ENCODE assay signal across 1 cellular context in the genomic region with DNA sequence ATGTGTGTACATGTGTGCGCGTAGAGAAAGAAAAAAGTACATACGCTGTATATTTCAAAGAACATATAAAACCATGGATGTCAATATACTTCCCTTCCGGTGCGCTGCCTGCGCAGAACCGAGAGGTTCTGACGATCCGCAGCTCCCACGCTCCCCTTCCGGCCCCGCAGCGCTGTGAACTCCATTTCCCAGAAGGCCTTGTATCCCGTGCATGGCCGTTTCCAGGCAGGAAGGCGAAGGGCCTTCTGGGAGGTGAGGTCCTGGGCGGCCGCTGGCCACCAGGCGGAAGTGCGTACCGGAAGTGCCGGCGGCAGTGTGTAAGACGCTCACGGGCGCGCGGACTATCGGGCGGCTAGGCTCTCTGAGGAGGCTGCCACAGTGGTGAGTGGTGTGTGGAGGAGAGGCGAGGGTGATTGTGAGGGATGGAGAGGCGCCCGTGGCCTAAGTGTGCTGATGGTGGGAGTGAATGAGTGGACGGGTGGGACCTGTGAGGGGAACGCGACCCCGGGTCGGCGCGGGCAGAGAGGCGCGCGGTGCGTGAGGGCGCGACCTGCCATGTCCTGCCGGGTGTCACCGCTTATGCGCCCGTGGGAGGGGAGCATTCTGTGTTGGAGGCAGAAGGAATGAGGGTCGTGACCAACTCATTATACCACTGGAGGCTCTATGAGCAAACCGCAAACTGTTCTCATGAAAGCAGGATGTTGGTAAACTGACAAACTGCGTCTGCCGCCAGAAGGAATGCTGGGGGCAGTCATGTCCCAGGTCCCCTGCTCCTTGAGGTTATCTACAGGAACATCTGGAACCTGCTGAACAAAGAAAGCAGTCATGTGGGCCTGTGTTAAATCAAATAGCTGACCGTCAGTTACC.
A peak's percentile ranks its signal among the peaks of the same experiment; 100 is the strongest.
TF ChIP-seq lines count a peak whose summit lies in the region.

A gene with protein sequence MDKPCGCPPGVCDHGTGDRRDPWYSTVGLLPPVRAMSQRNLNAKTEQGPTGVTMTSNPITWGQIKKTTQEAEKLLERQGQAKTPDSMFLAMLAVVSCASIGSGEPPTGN (plus strand): TSS at position 313 of the 867 bp plus-strand sequence. CDS start 6,792 bp downstream, outside the sequence.

TF ChIP-seq in HEK293, 187 proteins besides CTCF, POLR2A, EP300 and RAD21 (continued from another document and continues in another):
- TF ChIP-seq, protein P1, sequence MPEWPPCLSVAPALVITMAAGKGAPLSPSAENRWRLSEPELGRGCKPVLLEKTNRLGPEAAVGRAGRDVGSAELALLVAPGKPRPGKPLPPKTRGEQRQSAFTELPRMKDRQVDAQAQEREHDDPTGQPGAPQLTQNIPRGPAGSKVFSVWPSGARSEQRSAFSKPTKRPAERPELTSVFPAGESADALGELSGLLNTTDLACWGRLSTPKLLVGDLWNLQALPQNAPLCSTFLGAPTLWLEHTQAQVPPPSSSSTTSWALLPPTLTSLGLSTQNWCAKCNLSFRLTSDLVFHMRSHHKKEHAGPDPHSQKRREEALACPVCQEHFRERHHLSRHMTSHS (tag by site-specific recombination; IDR thresholded peaks at IDR 0.05): no peak
- no peak for TF ChIP-seq ZNF350 (tag by site-specific recombination; IDR thresholded peaks at IDR 0.05)
- TF ChIP-seq, protein P2, sequence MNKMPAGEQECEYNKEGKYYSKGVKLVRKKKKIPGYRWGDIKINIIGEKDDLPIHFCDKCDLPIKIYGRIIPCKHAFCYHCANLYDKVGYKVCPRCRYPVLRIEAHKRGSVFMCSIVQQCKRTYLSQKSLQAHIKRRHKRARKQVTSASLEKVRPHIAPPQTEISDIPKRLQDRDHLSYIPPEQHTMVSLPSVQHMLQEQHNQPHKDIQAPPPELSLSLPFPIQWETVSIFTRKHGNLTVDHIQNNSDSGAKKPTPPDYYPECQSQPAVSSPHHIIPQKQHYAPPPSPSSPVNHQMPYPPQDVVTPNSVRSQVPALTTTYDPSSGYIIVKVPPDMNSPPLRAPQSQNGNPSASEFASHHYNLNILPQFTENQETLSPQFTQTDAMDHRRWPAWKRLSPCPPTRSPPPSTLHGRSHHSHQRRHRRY (tag by site-specific recombination; IDR thresholded peaks at IDR 0.05): no peak
- TF ChIP-seq KLF1 (tag by site-specific recombination; IDR thresholded peaks at IDR 0.05): peak; percentile 53
- TF ChIP-seq SALL2 (tag by site-specific recombination; IDR thresholded peaks at IDR 0.05; ENCODE audit: borderline replicate concordance): no peak
- TF ChIP-seq, protein P3, sequence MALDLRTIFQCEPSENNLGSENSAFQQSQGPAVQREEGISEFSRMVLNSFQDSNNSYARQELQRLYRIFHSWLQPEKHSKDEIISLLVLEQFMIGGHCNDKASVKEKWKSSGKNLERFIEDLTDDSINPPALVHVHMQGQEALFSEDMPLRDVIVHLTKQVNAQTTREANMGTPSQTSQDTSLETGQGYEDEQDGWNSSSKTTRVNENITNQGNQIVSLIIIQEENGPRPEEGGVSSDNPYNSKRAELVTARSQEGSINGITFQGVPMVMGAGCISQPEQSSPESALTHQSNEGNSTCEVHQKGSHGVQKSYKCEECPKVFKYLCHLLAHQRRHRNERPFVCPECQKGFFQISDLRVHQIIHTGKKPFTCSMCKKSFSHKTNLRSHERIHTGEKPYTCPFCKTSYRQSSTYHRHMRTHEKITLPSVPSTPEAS (tag by site-specific recombination; IDR thresholded peaks at IDR 0.05): no peak; the same call in 1 of the 2 replicates
- TF ChIP-seq ZNF658 (tag by site-specific recombination; IDR thresholded peaks at IDR 0.05): no peak
- TF ChIP-seq, protein P4, sequence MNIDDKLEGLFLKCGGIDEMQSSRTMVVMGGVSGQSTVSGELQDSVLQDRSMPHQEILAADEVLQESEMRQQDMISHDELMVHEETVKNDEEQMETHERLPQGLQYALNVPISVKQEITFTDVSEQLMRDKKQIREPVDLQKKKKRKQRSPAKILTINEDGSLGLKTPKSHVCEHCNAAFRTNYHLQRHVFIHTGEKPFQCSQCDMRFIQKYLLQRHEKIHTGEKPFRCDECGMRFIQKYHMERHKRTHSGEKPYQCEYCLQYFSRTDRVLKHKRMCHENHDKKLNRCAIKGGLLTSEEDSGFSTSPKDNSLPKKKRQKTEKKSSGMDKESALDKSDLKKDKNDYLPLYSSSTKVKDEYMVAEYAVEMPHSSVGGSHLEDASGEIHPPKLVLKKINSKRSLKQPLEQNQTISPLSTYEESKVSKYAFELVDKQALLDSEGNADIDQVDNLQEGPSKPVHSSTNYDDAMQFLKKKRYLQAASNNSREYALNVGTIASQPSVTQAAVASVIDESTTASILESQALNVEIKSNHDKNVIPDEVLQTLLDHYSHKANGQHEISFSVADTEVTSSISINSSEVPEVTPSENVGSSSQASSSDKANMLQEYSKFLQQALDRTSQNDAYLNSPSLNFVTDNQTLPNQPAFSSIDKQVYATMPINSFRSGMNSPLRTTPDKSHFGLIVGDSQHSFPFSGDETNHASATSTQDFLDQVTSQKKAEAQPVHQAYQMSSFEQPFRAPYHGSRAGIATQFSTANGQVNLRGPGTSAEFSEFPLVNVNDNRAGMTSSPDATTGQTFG (tag by site-specific recombination; IDR thresholded peaks at IDR 0.05; ENCODE audit: borderline replicate concordance): no peak
- 0 out of 2 replicates have a peak, but pooled peaks have one; percentile 22 for TF ChIP-seq RBAK (tag by site-specific recombination; IDR thresholded peaks at IDR 0.05)
- TF ChIP-seq, protein P5, sequence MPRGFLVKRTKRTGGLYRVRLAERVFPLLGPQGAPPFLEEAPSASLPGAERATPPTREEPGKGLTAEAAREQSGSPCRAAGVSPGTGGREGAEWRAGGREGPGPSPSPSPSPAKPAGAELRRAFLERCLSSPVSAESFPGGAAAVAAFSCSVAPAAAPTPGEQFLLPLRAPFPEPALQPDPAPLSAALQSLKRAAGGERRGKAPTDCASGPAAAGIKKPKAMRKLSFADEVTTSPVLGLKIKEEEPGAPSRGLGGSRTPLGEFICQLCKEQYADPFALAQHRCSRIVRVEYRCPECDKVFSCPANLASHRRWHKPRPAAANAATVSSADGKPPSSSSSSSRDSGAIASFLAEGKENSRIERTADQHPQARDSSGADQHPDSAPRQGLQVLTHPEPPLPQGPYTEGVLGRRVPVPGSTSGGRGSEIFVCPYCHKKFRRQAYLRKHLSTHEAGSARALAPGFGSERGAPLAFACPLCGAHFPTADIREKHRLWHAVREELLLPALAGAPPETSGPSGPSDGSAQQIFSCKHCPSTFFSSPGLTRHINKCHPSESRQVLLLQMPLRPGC (tag by site-specific recombination; IDR thresholded peaks at IDR 0.05): peak; percentile 42; the same call in 1 of the 2 replicates
- TF ChIP-seq SCRT1 (tag by site-specific recombination; IDR thresholded peaks at IDR 0.05; ENCODE audit: borderline replicate concordance): no peak
- TF ChIP-seq, protein P6, sequence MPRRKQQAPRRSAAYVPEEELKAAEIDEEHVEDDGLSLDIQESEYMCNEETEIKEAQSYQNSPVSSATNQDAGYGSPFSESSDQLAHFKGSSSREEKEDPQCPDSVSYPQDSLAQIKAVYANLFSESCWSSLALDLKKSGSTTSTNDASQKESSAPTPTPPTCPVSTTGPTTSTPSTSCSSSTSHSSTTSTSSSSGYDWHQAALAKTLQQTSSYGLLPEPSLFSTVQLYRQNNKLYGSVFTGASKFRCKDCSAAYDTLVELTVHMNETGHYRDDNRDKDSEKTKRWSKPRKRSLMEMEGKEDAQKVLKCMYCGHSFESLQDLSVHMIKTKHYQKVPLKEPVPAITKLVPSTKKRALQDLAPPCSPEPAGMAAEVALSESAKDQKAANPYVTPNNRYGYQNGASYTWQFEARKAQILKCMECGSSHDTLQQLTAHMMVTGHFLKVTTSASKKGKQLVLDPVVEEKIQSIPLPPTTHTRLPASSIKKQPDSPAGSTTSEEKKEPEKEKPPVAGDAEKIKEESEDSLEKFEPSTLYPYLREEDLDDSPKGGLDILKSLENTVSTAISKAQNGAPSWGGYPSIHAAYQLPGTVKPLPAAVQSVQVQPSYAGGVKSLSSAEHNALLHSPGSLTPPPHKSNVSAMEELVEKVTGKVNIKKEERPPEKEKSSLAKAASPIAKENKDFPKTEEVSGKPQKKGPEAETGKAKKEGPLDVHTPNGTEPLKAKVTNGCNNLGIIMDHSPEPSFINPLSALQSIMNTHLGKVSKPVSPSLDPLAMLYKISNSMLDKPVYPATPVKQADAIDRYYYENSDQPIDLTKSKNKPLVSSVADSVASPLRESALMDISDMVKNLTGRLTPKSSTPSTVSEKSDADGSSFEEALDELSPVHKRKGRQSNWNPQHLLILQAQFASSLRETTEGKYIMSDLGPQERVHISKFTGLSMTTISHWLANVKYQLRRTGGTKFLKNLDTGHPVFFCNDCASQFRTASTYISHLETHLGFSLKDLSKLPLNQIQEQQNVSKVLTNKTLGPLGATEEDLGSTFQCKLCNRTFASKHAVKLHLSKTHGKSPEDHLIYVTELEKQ (tag by site-specific recombination; IDR thresholded peaks at IDR 0.05; ENCODE audit: borderline replicate concordance): peak; percentile 16; the same call in 1 of the 2 replicates
- TF ChIP-seq ZNF391 (tag by site-specific recombination; IDR thresholded peaks at IDR 0.05; ENCODE audit: borderline replicate concordance, low read depth): peak; percentile 85; the same call in 1 of the 2 replicates
- no peak for TF ChIP-seq ZNF223 (tag by site-specific recombination; IDR thresholded peaks at IDR 0.05)
- TF ChIP-seq ZNF121 (tag by site-specific recombination; IDR thresholded peaks at IDR 0.05): peak; percentile 61; the same call in 1 of the 2 replicates
- peak; percentile 68; the same call in 1 of the 2 replicates for TF ChIP-seq ZBTB21 (tag by site-specific recombination; IDR thresholded peaks at IDR 0.05)
- TF ChIP-seq, protein P7, sequence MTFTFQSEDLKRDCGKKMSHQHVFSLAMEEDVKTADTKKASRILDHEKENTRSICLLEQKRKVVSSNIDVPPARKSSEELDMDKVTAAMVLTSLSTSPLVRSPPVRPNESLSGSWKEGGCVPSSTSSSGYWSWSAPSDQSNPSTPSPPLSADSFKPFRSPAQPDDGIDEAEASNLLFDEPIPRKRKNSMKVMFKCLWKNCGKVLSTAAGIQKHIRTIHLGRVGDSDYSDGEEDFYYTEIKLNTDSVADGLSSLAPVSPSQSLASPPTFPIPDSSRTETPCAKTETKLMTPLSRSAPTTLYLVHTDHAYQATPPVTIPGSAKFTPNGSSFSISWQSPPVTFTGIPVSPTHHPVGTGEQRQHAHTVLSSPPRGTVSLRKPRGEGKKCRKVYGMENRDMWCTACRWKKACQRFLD (tag by site-specific recombination; IDR thresholded peaks at IDR 0.05): no peak
- TF ChIP-seq, protein P8, sequence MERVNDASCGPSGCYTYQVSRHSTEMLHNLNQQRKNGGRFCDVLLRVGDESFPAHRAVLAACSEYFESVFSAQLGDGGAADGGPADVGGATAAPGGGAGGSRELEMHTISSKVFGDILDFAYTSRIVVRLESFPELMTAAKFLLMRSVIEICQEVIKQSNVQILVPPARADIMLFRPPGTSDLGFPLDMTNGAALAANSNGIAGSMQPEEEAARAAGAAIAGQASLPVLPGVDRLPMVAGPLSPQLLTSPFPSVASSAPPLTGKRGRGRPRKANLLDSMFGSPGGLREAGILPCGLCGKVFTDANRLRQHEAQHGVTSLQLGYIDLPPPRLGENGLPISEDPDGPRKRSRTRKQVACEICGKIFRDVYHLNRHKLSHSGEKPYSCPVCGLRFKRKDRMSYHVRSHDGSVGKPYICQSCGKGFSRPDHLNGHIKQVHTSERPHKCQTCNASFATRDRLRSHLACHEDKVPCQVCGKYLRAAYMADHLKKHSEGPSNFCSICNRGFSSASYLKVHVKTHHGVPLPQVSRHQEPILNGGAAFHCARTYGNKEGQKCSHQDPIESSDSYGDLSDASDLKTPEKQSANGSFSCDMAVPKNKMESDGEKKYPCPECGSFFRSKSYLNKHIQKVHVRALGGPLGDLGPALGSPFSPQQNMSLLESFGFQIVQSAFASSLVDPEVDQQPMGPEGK (tag by site-specific recombination; IDR thresholded peaks at IDR 0.05): no peak
- peak; percentile 37; the same call in 1 of the 2 replicates for TF ChIP-seq YY1 (tag by site-specific recombination; IDR thresholded peaks at IDR 0.05)
- TF ChIP-seq ZFP3 (tag by site-specific recombination; IDR thresholded peaks at IDR 0.05; ENCODE audit: low read depth): no peak
- TF ChIP-seq, protein P9, sequence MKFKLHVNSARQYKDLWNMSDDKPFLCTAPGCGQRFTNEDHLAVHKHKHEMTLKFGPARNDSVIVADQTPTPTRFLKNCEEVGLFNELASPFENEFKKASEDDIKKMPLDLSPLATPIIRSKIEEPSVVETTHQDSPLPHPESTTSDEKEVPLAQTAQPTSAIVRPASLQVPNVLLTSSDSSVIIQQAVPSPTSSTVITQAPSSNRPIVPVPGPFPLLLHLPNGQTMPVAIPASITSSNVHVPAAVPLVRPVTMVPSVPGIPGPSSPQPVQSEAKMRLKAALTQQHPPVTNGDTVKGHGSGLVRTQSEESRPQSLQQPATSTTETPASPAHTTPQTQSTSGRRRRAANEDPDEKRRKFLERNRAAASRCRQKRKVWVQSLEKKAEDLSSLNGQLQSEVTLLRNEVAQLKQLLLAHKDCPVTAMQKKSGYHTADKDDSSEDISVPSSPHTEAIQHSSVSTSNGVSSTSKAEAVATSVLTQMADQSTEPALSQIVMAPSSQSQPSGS (tag by site-specific recombination; IDR thresholded peaks at IDR 0.05; ENCODE audit: low read depth): no peak
- TF ChIP-seq ZNF416 (tag by site-specific recombination; IDR thresholded peaks at IDR 0.05): no peak
- no peak; the same call in 1 of the 2 replicates for TF ChIP-seq ZSCAN23 (tag by site-specific recombination; IDR thresholded peaks at IDR 0.05)
- peak; percentile 83; the same call in 1 of the 2 replicates for TF ChIP-seq KLF7 (tag by site-specific recombination; IDR thresholded peaks at IDR 0.05; ENCODE audit: borderline replicate concordance)
- no peak for TF ChIP-seq ZNF560 (tag by site-specific recombination; IDR thresholded peaks at IDR 0.05; ENCODE audit: borderline replicate concordance)
- TF ChIP-seq ZXDB (tag by site-specific recombination; IDR thresholded peaks at IDR 0.05): peak; percentile 93
- TF ChIP-seq, protein P10, sequence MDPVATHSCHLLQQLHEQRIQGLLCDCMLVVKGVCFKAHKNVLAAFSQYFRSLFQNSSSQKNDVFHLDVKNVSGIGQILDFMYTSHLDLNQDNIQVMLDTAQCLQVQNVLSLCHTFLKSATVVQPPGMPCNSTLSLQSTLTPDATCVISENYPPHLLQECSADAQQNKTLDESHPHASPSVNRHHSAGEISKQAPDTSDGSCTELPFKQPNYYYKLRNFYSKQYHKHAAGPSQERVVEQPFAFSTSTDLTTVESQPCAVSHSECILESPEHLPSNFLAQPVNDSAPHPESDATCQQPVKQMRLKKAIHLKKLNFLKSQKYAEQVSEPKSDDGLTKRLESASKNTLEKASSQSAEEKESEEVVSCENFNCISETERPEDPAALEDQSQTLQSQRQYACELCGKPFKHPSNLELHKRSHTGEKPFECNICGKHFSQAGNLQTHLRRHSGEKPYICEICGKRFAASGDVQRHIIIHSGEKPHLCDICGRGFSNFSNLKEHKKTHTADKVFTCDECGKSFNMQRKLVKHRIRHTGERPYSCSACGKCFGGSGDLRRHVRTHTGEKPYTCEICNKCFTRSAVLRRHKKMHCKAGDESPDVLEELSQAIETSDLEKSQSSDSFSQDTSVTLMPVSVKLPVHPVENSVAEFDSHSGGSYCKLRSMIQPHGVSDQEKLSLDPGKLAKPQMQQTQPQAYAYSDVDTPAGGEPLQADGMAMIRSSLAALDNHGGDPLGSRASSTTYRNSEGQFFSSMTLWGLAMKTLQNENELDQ (tag by site-specific recombination; IDR thresholded peaks at IDR 0.05; ENCODE audit: low read depth): no peak
- peak; percentile 83; the same call in 1 of the 2 replicates for TF ChIP-seq ZBTB7A (tag by site-specific recombination; IDR thresholded peaks at IDR 0.05; ENCODE audit: low read depth)
- no peak for TF ChIP-seq ZNF274 (IDR thresholded peaks at IDR 0.05; ENCODE audit: low read length)
- no peak for TF ChIP-seq ZNF274 (tag by site-specific recombination; IDR thresholded peaks at IDR 0.05; ENCODE audit: borderline replicate concordance)
